Comparison of ENCODE assay signal across 19 cellular contexts in the genomic region with DNA sequence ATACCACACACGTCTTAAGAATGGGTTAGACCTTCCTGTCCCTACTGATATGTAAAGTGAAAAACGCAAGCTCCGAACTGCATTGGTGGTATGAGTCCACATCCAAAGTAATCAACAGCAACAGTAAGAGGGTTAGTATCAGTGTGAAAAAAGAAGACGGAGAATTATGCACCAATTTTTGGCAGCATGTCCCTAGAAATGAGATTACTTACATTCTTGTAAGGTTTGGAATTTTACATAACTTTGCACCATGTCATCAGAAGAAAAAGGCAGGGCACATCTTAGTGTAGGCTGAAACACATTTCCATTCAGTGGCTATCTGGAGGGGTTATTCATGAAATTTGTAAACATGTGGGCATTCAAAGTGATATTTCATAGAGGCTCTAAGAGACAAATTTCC.
A peak's percentile ranks its signal among the peaks of the same experiment; 100 is the strongest.
DNase-seq lines count a peak whose midpoint lies in the region; ATAC-seq and TF ChIP-seq lines count a peak whose summit lies in the region.
"Had no signal": no experiment of that assay in that cellular context is flagged by ENCODE, and none has a peak within 500 bp of the region (broad histone marks: within the 10 kb centered on the region; RNA-seq: fewer than 3 reads in every experiment).

No MANE protein-coding gene starts in this region.

- no peak for TF ChIP-seq EP300 in SK-N-SH (IDR thresholded peaks at IDR 0.05; ENCODE audit: borderline replicate concordance in 1 of 2, low read depth in 1 of 2, low read length in 1 of 2)

- H3K14ac ChIP-seq in mesenchymal stem cell (ENCODE audit: low read length in 2 of 2), result no peak overlapping the region

- intact Hi-C loops in gastrocnemius medialis (cut with DNase I; ENCODE audit: low total_unique reads), result no loop called here

- H3K79me1 ChIP-seq in mesenchymal stem cell (replicated peaks; ENCODE audit: low read length, poor library complexity, severe bottlenecking), result no peaks in the 10 kb centered on the region

- H3K4ac ChIP-seq in mesenchymal stem cell (ENCODE audit: low read depth in 1 of 2, low read length in 2 of 2), result no peak overlapping the region

- no peak overlapping the region for H4K91ac ChIP-seq in mesenchymal stem cell (ENCODE audit: low read length)

- no peaks in the 10 kb centered on the region for H3K9me2 ChIP-seq in SK-N-SH

- H3K27me3 ChIP-seq in adipocyte (replicated peaks; ENCODE audit: control insufficient read depth, insufficient read depth, low read length) (peaks cover 8% of the 10 kb centered on the region), mesenchymal stem cell (ENCODE audit: control insufficient read depth in 1 of 2, insufficient read depth in 1 of 2, low read length in 2 of 2) (peaks cover 0 to 9% of the 10 kb centered on the region in 2 experiments), SK-N-SH (ENCODE audit: insufficient read depth) (no peaks in the 10 kb centered on the region), gastrocnemius medialis (no peaks in the 10 kb centered on the region)

- TF ChIP-seq POLR2A in gastrocnemius medialis (IDR thresholded peaks at IDR 0.05), result no peak

- no peaks in the 10 kb centered on the region for H3K79me2 ChIP-seq in SK-N-SH (ENCODE audit: insufficient read depth)

- H2BK120ac ChIP-seq in mesenchymal stem cell (ENCODE audit: low read depth, low read length), result no peak overlapping the region

- no peak overlapping the region for H2AK5ac ChIP-seq in mesenchymal stem cell (ENCODE audit: low read length, severe bottlenecking)

- WGBS in mesenchymal stem cell, result 98% methylated on average over 3 of the region's 4 CpGs
- WGBS in SK-N-SH (ENCODE audit: low lambda C conversion rate), result 79% methylated on average over 4 of the region's 4 CpGs

- H3K4me3 ChIP-seq in AG10803 (ENCODE audit: low read length) (no peak overlapping the region), adipocyte (ENCODE audit: low read length) (no peak overlapping the region), mesenchymal stem cell (ENCODE audit: insufficient read depth in 1 of 2, low read depth in 1 of 2, low read length in 2 of 2) (no peak overlapping the region), SK-N-SH (ENCODE audit: low read depth in 2 of 2, low read length in 1 of 2) (no peak overlapping the region), gastrocnemius medialis (no peak overlapping the region)
- H3K4me3 ChIP-seq: GM23338, psoas muscle had no signal

- POLR2A ChIA-PET in SK-N-SH (lab: Yijun Ruan, JAX), result no interaction called here

- H2AFZ ChIP-seq in mesenchymal stem cell (ENCODE audit: low read depth, low read length) (no peak overlapping the region), SK-N-SH (ENCODE audit: low read depth) (no peak overlapping the region)

- no peak overlapping the region for H2BK12ac ChIP-seq in mesenchymal stem cell (ENCODE audit: low read length in 2 of 2)

- no peak for ATAC-seq in gastrocnemius medialis
- ATAC-seq in GM19351 (IDR thresholded peaks at IDR 0.05; ENCODE audit: unreplicated experiment), result no peak
- ATAC-seq: activated CD4-positive, alpha-beta T cell treated with anti-CD3 and anti-CD28 coated beads for 36 hours; GM23338; psoas muscle had no signal

- TF ChIP-seq CTCF in AG10803 (conservative IDR thresholded peaks at IDR 0.05; ENCODE audit: low read length), result no peak
- TF ChIP-seq CTCF in SK-N-SH (IDR thresholded peaks at IDR 0.05), result no peak
- no peak for TF ChIP-seq CTCF in gastrocnemius medialis (IDR thresholded peaks at IDR 0.05 in 4 of 5, conservative IDR thresholded peaks at IDR 0.05 in 1 of 5)

- H3K27ac ChIP-seq in mesenchymal stem cell (ENCODE audit: low read length, poor library complexity, severe bottlenecking) (peak overlapping the region; percentile 92), SK-N-SH (ENCODE audit: low read depth in 2 of 2, low read length in 1 of 2) (no peak overlapping the region), gastrocnemius medialis (no peak overlapping the region)
- H3K27ac ChIP-seq: psoas muscle had no signal

- in situ Hi-C loops in gastrocnemius medialis (cut with MboI; ENCODE audit: low sequenced_read_pairs in 4 of 4), result loop anchor here in 1 of 4 donors (10.0 kb wide), 1 partner anchor 669 kb away; no protein-coding TSS in a partner anchor

- H3K4me1 ChIP-seq in adipocyte (ENCODE audit: control insufficient read depth, insufficient read depth, low read length), result no peaks in the 10 kb centered on the region
- H3K4me1 ChIP-seq in mesenchymal stem cell (ENCODE audit: control insufficient read depth, insufficient read depth, low read depth, low read length), result peaks cover 21% of the 10 kb centered on the region
- H3K4me1 ChIP-seq in SK-N-SH (ENCODE audit: control insufficient read depth in 1 of 2, insufficient read depth in 2 of 2, low read depth in 1 of 2, low read length in 1 of 2), result peaks cover 0 to 13% of the 10 kb centered on the region in 2 experiments; a peak in 1 of 4 replicates
- H3K4me1 ChIP-seq in gastrocnemius medialis, result no peaks in the 10 kb centered on the region
- H3K4me1 ChIP-seq: psoas muscle had no signal

- H3K36me3 ChIP-seq in adipocyte (ENCODE audit: control insufficient read depth, insufficient read depth, low read length, severe bottlenecking), result no peaks in the 10 kb centered on the region
- no peaks in the 10 kb centered on the region for H3K36me3 ChIP-seq in mesenchymal stem cell (ENCODE audit: control insufficient read depth in 1 of 2, insufficient read depth in 2 of 2, low read depth in 1 of 2, low read length in 2 of 2)
- H3K36me3 ChIP-seq in SK-N-SH (replicated peaks in 1 of 2; ENCODE audit: control insufficient read depth in 1 of 2, insufficient read depth in 2 of 2, low read length in 1 of 2), result no peaks in the 10 kb centered on the region
- H3K36me3 ChIP-seq in gastrocnemius medialis, result no peaks in the 10 kb centered on the region

- H2BK5ac ChIP-seq in mesenchymal stem cell (ENCODE audit: low read depth, low read length, poor library complexity, severe bottlenecking), result peak overlapping the region; percentile 25

- H3K4me2 ChIP-seq in mesenchymal stem cell (ENCODE audit: low read length, poor library complexity, severe bottlenecking) (no peak overlapping the region), SK-N-SH (no peak overlapping the region)
- H3K4me2 ChIP-seq: GM23338 had no signal

- no peak overlapping the region for H3K18ac ChIP-seq in mesenchymal stem cell (ENCODE audit: low read depth in 1 of 2, low read length in 2 of 2)

- no peaks in the 10 kb centered on the region for H3F3A ChIP-seq in SK-N-SH (replicated peaks; ENCODE audit: insufficient read depth)

- no peaks in the 10 kb centered on the region for H4K20me1 ChIP-seq in SK-N-SH (ENCODE audit: insufficient read depth)

- no peak for TF ChIP-seq RAD21 in SK-N-SH (IDR thresholded peaks at IDR 0.05; ENCODE audit: low read length)

- CTCF ChIA-PET in SK-N-SH (lab: Yijun Ruan, JAX), result interaction anchor here (1.0 kb wide), 1 partner anchor 26 kb away, joined by 3 read pairs; no protein-coding TSS in a partner anchor

- peak; percentile 54 for DNase-seq in AG10803 (ENCODE audit: low read depth)
- peak; percentile 71 for DNase-seq in HS-27A (ENCODE audit: low read depth)
- peak; percentile 55 for DNase-seq in adipocyte (ENCODE audit: low read depth)
- peak; percentile 48 for DNase-seq in mesenchymal stem cell
- DNase-seq in SK-N-SH, result no peak
- no peak for DNase-seq in superior temporal gyrus (ENCODE audit: extremely low spot score)
- DNase-seq in gastrocnemius medialis, result no peak
- DNase-seq: activated CD4-positive, alpha-beta T cell treated with anti-CD3 and anti-CD28 coated beads for 36 hours; activated naive CD4-positive, alpha-beta T cell; activated T-cell treated with anti-CD3 and anti-CD28 coated beads, Interleukin-2, amount 50 U/mL, for 24 hours; caudate nucleus; NCI-H1048; NCI-H187; NCI-H2171 treated with DMSO at 0.1 percent for 48 hours; NCI-H524 treated with DMSO at 0.1 percent for 48 hours; psoas muscle; substantia nigra had no signal

- H2BK15ac ChIP-seq in mesenchymal stem cell (ENCODE audit: low read depth, poor library complexity, severe bottlenecking), result no peak overlapping the region

- H3K23ac ChIP-seq in mesenchymal stem cell (ENCODE audit: low read length in 2 of 2), result no peak overlapping the region

- H3K9me3 ChIP-seq in adipocyte (ENCODE audit: control insufficient read depth, low read length), result no peaks in the 10 kb centered on the region
- H3K9me3 ChIP-seq in mesenchymal stem cell (ENCODE audit: control insufficient read depth, low read length), result no peaks in the 10 kb centered on the region
- H3K9me3 ChIP-seq in SK-N-SH, result no peaks in the 10 kb centered on the region
- H3K9me3 ChIP-seq in gastrocnemius medialis, result no peaks in the 10 kb centered on the region
- H3K9me3 ChIP-seq: psoas muscle had no signal

- H4K8ac ChIP-seq in mesenchymal stem cell (ENCODE audit: low read length), result no peak overlapping the region

- H3K9ac ChIP-seq in adipocyte (ENCODE audit: low read length) (no peak overlapping the region), mesenchymal stem cell (ENCODE audit: low read length) (no peak overlapping the region), SK-N-SH (no peak overlapping the region)

TF ChIP-seq in SK-N-SH, 30 proteins besides CTCF, POLR2A, EP300 and RAD21 (continues in another document):
- TF ChIP-seq CHD2 (IDR thresholded peaks at IDR 0.05; ENCODE audit: low read length, partially characterized antibody), result no peak
- no peak for TF ChIP-seq SMC3 (IDR thresholded peaks at IDR 0.05; ENCODE audit: low read depth, low read length)
- TF ChIP-seq JUND (IDR thresholded peaks at IDR 0.05), result no peak
- TF ChIP-seq TEAD4 (IDR thresholded peaks at IDR 0.05; ENCODE audit: borderline replicate concordance, insufficient read depth), result no peak
- no peak for TF ChIP-seq NRF1 (IDR thresholded peaks at IDR 0.05; ENCODE audit: low read depth, low read length)
- no peak for TF ChIP-seq YY1 (IDR thresholded peaks at IDR 0.05; ENCODE audit: low read depth)
- no peak for TF ChIP-seq TAF1 (IDR thresholded peaks at IDR 0.05; ENCODE audit: borderline replicate concordance, low read depth, low read length)
- TF ChIP-seq, protein P1, sequence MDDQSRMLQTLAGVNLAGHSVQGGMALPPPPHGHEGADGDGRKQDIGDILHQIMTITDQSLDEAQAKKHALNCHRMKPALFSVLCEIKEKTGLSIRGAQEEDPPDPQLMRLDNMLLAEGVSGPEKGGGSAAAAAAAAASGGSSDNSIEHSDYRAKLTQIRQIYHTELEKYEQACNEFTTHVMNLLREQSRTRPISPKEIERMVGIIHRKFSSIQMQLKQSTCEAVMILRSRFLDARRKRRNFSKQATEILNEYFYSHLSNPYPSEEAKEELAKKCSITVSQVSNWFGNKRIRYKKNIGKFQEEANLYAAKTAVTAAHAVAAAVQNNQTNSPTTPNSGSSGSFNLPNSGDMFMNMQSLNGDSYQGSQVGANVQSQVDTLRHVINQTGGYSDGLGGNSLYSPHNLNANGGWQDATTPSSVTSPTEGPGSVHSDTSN (IDR thresholded peaks at IDR 0.05), result no peak

Comparison
In these comparisons a context has a peak if more than half of its experiments do, and no peak if none do; other contexts are left out.
1. DNase-seq: peak in AG10803 (single experiment), HS-27A (single experiment), adipocyte (single experiment) and mesenchymal stem cell (single experiment); none in SK-N-SH (single experiment), superior temporal gyrus (single experiment) and gastrocnemius medialis (0 of 2).